ENCODE assay signal across 16 cellular contexts in genomic region chr6:10000461-10000992, GRCh38.
DNase-seq lines count a peak whose midpoint lies in the region; ATAC-seq, FAIRE-seq and TF ChIP-seq lines count a peak whose summit lies in the region.
"Had no signal": no experiment of that assay in that cellular context is flagged by ENCODE, and none has a peak within 500 bp of the region (broad histone marks: within the 10 kb centered on the region; RNA-seq: fewer than 3 reads in every experiment).

No MANE protein-coding gene starts in this region.

- intact Hi-C loops in activated T-helper 2 cell treated with anti-CD3 and anti-CD28 coated beads, Interferon-gamma antibody, Interleukin-2, Interleukin-4, amounts not matched to agents 10 μg/mL and 5 μg/mL and 100 μg/mL, durations not matched to agents 14 hours and 24 hours and 36 hours (cut with micrococcal nuclease): no loop called here

- no peak overlapping the region for H3K9ac ChIP-seq in keratinocyte (ENCODE audit: control insufficient read depth, extremely low read depth, insufficient read depth, low read length)
- H3K9ac ChIP-seq: BLaER1 treated with 17β-estradiol and CSF1 and Interleukin-3, amounts not matched to agents 10 nM and 100 nM had no signal

- H3K27ac ChIP-seq in keratinocyte (ENCODE audit: control insufficient read depth, insufficient read depth, low read length): no peak overlapping the region
- H3K27ac ChIP-seq: BLaER1 treated with 17β-estradiol and CSF1 and Interleukin-3, amounts not matched to agents 10 nM and 100 nM had no signal

- no peaks in the 10 kb centered on the region for H3K79me2 ChIP-seq in keratinocyte (ENCODE audit: control insufficient read depth, insufficient read depth, low read length)

- no peak overlapping the region for H3K4me3 ChIP-seq in keratinocyte (ENCODE audit: control insufficient read depth in 2 of 3, extremely low read depth in 1 of 3, insufficient read depth in 2 of 3, low read depth in 1 of 3, low read length in 3 of 3)
- H3K4me3 ChIP-seq: BLaER1 treated with 17β-estradiol and CSF1 and Interleukin-3, amounts not matched to agents 10 nM and 100 nM had no signal

- no peak for TF ChIP-seq CTCF in keratinocyte (optimal IDR thresholded peaks at IDR 0.05 in 1 of 3, IDR thresholded peaks at IDR 0.05 in 1 of 3, conservative IDR thresholded peaks at IDR 0.05 in 1 of 3; ENCODE audit: extremely low read depth in 1 of 3, insufficient read depth in 2 of 3, low read length in 3 of 3)

- no peaks in the 10 kb centered on the region for H4K20me1 ChIP-seq in keratinocyte (ENCODE audit: control insufficient read depth, extremely low read depth, insufficient read depth, low read length)
- H4K20me1 ChIP-seq: BLaER1 treated with 17β-estradiol and CSF1 and Interleukin-3, amounts not matched to agents 10 nM and 100 nM had no signal

- ATAC-seq in GM18519 (IDR thresholded peaks at IDR 0.05; ENCODE audit: low FRiP score, unreplicated experiment): no peak
- ATAC-seq: HepG2 had no signal

- dilution Hi-C loops in keratinocyte (cut with MboI; ENCODE audit: extremely low pct_ligation_motif_present, low sequenced_read_pairs): no loop called here

- H3K9me1 ChIP-seq in keratinocyte (ENCODE audit: control insufficient read depth, extremely low read depth, insufficient read depth, low read length): no peaks in the 10 kb centered on the region

- H3K36me3 Mint-ChIP-seq in activated T-helper 2 cell treated with anti-CD3 and anti-CD28 coated beads, Interferon-gamma antibody, Interleukin-2, Interleukin-4, amounts not matched to agents 10 μg/mL and 5 μg/mL and 100 μg/mL, durations not matched to agents 14 hours and 24 hours and 36 hours (ENCODE audit: low read depth): no peaks in the 10 kb centered on the region

- no peaks in the 10 kb centered on the region for H3K9me3 Mint-ChIP-seq in activated T-helper 2 cell treated with anti-CD3 and anti-CD28 coated beads, Interferon-gamma antibody, Interleukin-2, Interleukin-4, amounts not matched to agents 10 μg/mL and 5 μg/mL and 100 μg/mL, durations not matched to agents 14 hours and 24 hours and 36 hours

- no peak overlapping the region for H3K4me2 ChIP-seq in keratinocyte (ENCODE audit: control insufficient read depth, extremely low read depth, insufficient read depth, low read depth, low read length)
- H3K4me2 ChIP-seq: BLaER1 treated with 17β-estradiol and CSF1 and Interleukin-3, amounts not matched to agents 10 nM and 100 nM had no signal

- H3K27me3 Mint-ChIP-seq in activated T-helper 2 cell treated with anti-CD3 and anti-CD28 coated beads, Interferon-gamma antibody, Interleukin-2, Interleukin-4, amounts not matched to agents 10 μg/mL and 5 μg/mL and 100 μg/mL, durations not matched to agents 14 hours and 24 hours and 36 hours (ENCODE audit: low read depth): no peaks in the 10 kb centered on the region

- H2AFZ ChIP-seq in keratinocyte (ENCODE audit: control insufficient read depth, low read length): no peak overlapping the region

- no peaks in the 10 kb centered on the region for H3K4me1 Mint-ChIP-seq in activated T-helper 2 cell treated with anti-CD3 and anti-CD28 coated beads, Interferon-gamma antibody, Interleukin-2, Interleukin-4, amounts not matched to agents 10 μg/mL and 5 μg/mL and 100 μg/mL, durations not matched to agents 14 hours and 24 hours and 36 hours (ENCODE audit: low read depth)

- no peaks in the 10 kb centered on the region for H3K27me3 ChIP-seq in keratinocyte (ENCODE audit: control insufficient read depth, extremely low read depth, insufficient read depth, low read length)
- H3K27me3 ChIP-seq: BLaER1 treated with 17β-estradiol and CSF1 and Interleukin-3, amounts not matched to agents 10 nM and 100 nM had no signal

- no peaks in the 10 kb centered on the region for H3K9me3 ChIP-seq in keratinocyte (ENCODE audit: control insufficient read depth, low read depth, low read length)
- H3K9me3 ChIP-seq: BLaER1 treated with 17β-estradiol and CSF1 and Interleukin-3, amounts not matched to agents 10 nM and 100 nM had no signal

- DNase-seq in EL: peak; percentile 36
- peak; percentile 81 for DNase-seq in M059J (ENCODE audit: low read depth)
- peak; percentile 6 for DNase-seq in T1000 (lab: John Stamatoyannopoulos, UW)
- no peak for DNase-seq in keratinocyte (ENCODE audit: low read depth, low spot score)
- no peak for DNase-seq in activated T-helper 2 cell treated with anti-CD3 and anti-CD28 coated beads, Interferon-gamma antibody, Interleukin-2, Interleukin-4, amounts not matched to agents 10 μg/mL and 5 μg/mL and 100 μg/mL, durations not matched to agents 14 hours and 24 hours and 36 hours (ENCODE audit: low spot score)
- DNase-seq in activated CD8-positive, alpha-beta memory T cell treated with anti-CD3 and anti-CD28 coated beads for 24 hours: no peak
- DNase-seq: GOT3, KG1, NCI-H1694 treated with DMSO at 0.1 percent for 48 hours, NCI-H510A treated with DMSO at 0.1 percent for 48 hours, NCI-H774, SHP77 treated with DMSO at 0.1 percent for 48 hours had no signal

- H3K4me3 Mint-ChIP-seq in activated T-helper 2 cell treated with anti-CD3 and anti-CD28 coated beads, Interferon-gamma antibody, Interleukin-2, Interleukin-4, amounts not matched to agents 10 μg/mL and 5 μg/mL and 100 μg/mL, durations not matched to agents 14 hours and 24 hours and 36 hours (ENCODE audit: low read depth): no peak overlapping the region

- peak; percentile 34 for FAIRE-seq in keratinocyte (lab: Jason Lieb, UNC)
- FAIRE-seq: D721Med, HepG2 had no signal

- no peak overlapping the region for H3K27ac Mint-ChIP-seq in activated T-helper 2 cell treated with anti-CD3 and anti-CD28 coated beads, Interferon-gamma antibody, Interleukin-2, Interleukin-4, amounts not matched to agents 10 μg/mL and 5 μg/mL and 100 μg/mL, durations not matched to agents 14 hours and 24 hours and 36 hours

- H3K4me1 ChIP-seq in keratinocyte (ENCODE audit: control insufficient read depth, extremely low read depth, insufficient read depth, low read length): no peaks in the 10 kb centered on the region
- H3K4me1 ChIP-seq: BLaER1 treated with 17β-estradiol and CSF1 and Interleukin-3, amounts not matched to agents 10 nM and 100 nM had no signal

- H3K36me3 ChIP-seq in keratinocyte (ENCODE audit: control insufficient read depth in 2 of 2, extremely low read depth in 1 of 2, insufficient read depth in 2 of 2, low read length in 2 of 2): no peaks in the 10 kb centered on the region
- H3K36me3 ChIP-seq: BLaER1 treated with 17β-estradiol and CSF1 and Interleukin-3, amounts not matched to agents 10 nM and 100 nM had no signal

Comparison
In these comparisons a context has a peak if more than half of its experiments do, and no peak if none do; other contexts are left out.
1. DNase-seq: peak in EL (single experiment), M059J (single experiment) and T1000 (single experiment); none in keratinocyte (single experiment), activated T-helper 2 cell treated with anti-CD3 and anti-CD28 coated beads, Interferon-gamma antibody, Interleukin-2, Interleukin-4, amounts not matched to agents 10 μg/mL and 5 μg/mL and 100 μg/mL, durations not matched to agents 14 hours and 24 hours and 36 hours (single experiment) and activated CD8-positive, alpha-beta memory T cell treated with anti-CD3 and anti-CD28 coated beads for 24 hours (single experiment).